In the genomic region with DNA sequence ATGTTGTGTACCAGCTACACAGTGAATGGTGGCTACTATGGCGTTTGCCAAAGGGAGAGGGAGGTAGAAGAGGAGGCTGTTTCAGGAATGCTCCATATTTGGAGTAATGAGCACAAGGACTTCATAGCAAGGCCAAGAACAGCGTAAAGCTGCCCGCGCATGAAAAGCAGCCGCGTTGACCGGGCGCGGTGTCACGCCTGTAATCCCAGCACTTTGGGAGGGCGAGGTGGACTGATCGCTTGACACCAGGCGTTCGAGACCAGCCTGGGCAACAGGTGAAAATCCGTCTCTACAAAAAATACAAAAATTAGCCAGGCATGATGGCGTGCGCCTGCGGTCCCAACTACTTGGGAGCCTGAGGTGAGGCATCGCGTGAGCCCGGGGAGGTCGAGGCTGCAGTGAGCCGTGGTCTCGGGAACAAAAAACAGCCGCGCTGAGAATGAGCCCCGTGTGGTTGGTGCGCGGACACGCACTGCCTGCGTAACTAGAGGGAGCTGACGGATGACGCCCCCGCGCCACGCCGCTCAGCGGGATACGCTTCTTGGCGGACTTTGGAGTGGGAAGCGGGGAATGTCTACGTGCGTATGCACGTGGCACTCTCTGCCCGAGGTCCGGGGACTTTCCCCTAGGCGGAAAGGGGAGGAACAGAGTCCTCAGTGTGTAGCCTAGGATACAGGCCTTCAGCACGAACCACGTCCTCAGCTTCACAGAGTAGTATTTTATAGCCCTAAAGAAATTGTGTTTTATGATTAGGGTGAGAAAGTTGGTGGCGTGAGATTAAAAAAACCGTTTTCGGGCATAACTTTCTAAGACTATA, we compare ENCODE assay signal across 8 cellular contexts. TPM values are rescaled to one million over a fixed set of nuclear protein-coding genes. Genes with fewer than 3 reads are reported as not detected.
DNase-seq lines count a peak whose midpoint lies in the region; ATAC-seq, FAIRE-seq and TF ChIP-seq lines count a peak whose summit lies in the region.

A gene (minus strand): TSS at position 693 of the 817 bp plus-strand sequence.

- H3K4me3 ChIP-seq in OCI-LY3 (ENCODE audit: low read length) (peak within 1 kb of the TSS; percentile 83), endothelial cell of umbilical vein (replicated peaks in 1 of 3; ENCODE audit: insufficient read depth in 1 of 3, low read depth in 1 of 3, low read length in 3 of 3) (peak within 1 kb of the TSS; percentile 84 to 87 (median 86))

- in situ Hi-C loops in Caki2 (cut with HindIII; ENCODE audit: low pct_unique_long_range_greater_than_20kb, low sequenced_read_pairs) = no loop called here

- BruUV-seq in endothelial cell of umbilical vein (replicated peaks; lab: Mats Ljungman, UMichigan) = no TSS peak

- POLR2A ChIA-PET in endothelial cell of umbilical vein (lab: Charles Lee) = interaction anchor here (1.6 kb wide), 1 partner anchor 30 kb away, joined by 4 read pairs; no protein-coding TSS in a partner anchor

- H3K36me3 ChIP-seq in OCI-LY3 (replicated peaks; ENCODE audit: low read depth, low read length) (peaks cover 21% of the 10 kb centered on the region), endothelial cell of umbilical vein (ENCODE audit: control insufficient read depth in 2 of 2, extremely low read depth in 1 of 2, insufficient read depth in 2 of 2, low read length in 2 of 2) (peaks cover 0 to 8% of the 10 kb centered on the region in 2 experiments)

- DNase-seq in Caki2 (ENCODE audit: low read depth) = peak; percentile 96
- peak; percentile 95 for DNase-seq in HuH-7 (ENCODE audit: low spot score)
- DNase-seq in activated T-cell treated with anti-CD3 and anti-CD28 coated beads for 1 hour (ENCODE audit: low read depth) = peak; percentile 67
- DNase-seq in endothelial cell of umbilical vein (ENCODE audit: low read depth, low spot score) = peak; percentile 99
- DNase-seq in midbrain (lab: John Stamatoyannopoulos, UW) = peak; percentile 95
- peak; percentile 68 to 77 for DNase-seq in stimulated activated CD8-positive, alpha-beta memory T cell treated with anti-CD3 and anti-CD28 coated beads, Interleukin-2, amount 100 ng/mL, for 1 hour (ENCODE audit: low read depth in 2 of 2)

- H4K20me1 ChIP-seq in OCI-LY3 (ENCODE audit: insufficient read depth, low read length) = no peaks in the 10 kb centered on the region
- H4K20me1 ChIP-seq in endothelial cell of umbilical vein (replicated peaks; ENCODE audit: control insufficient read depth, extremely low read depth, insufficient read depth, low read length) = no peaks in the 10 kb centered on the region

- FAIRE-seq in endothelial cell of umbilical vein (lab: Jason Lieb, UNC) = peak; percentile 87

- H3K79me2 ChIP-seq in OCI-LY3 (ENCODE audit: low read length) (peaks cover 10% of the 10 kb centered on the region), endothelial cell of umbilical vein (ENCODE audit: control insufficient read depth, insufficient read depth, low read length) (peaks cover 4% of the 10 kb centered on the region)

- H3K9me3 ChIP-seq in OCI-LY3 (ENCODE audit: insufficient read depth, low read length) (no peaks in the 10 kb centered on the region), endothelial cell of umbilical vein (replicated peaks; ENCODE audit: control insufficient read depth, insufficient read depth, low read length) (no peaks in the 10 kb centered on the region)

- H3K27ac ChIP-seq in OCI-LY3 (ENCODE audit: low read length) (peak within 1 kb of the TSS; percentile 77), endothelial cell of umbilical vein (ENCODE audit: insufficient read depth, low read depth, low read length) (peak within 1 kb of the TSS; percentile 94)

- no peaks in the 10 kb centered on the region for H3K9me1 ChIP-seq in endothelial cell of umbilical vein (replicated peaks; ENCODE audit: control insufficient read depth, extremely low read depth, insufficient read depth, low read length)

- ATAC-seq in GM21515 (IDR thresholded peaks at IDR 0.05; ENCODE audit: unreplicated experiment) = peak; percentile 80

- peaks cover 15% of the 10 kb centered on the region for H3K4me1 ChIP-seq in OCI-LY3 (ENCODE audit: low read length)
- H3K4me1 ChIP-seq in endothelial cell of umbilical vein (ENCODE audit: control insufficient read depth, extremely low read depth, insufficient read depth, low read length) = peaks cover 9% of the 10 kb centered on the region

- H3K27me3 ChIP-seq in OCI-LY3 (ENCODE audit: low read depth, low read length) (no peaks in the 10 kb centered on the region), endothelial cell of umbilical vein (ENCODE audit: control insufficient read depth in 2 of 2, insufficient read depth in 2 of 2, low read length in 2 of 2) (no peaks in the 10 kb centered on the region)

- CTCF ChIA-PET in endothelial cell of umbilical vein (lab: Charles Lee) = interaction anchor here (0.6 to 10.0 kb wide), 12 partner anchors 9 to 178 kb away, joined by 3 to 227 read pairs (median 4); a partner anchor contains a TSS

- intact Hi-C loops in endothelial cell of umbilical vein (cut with micrococcal nuclease) = loop anchor here (1.0 to 5.0 kb wide), 7 partner anchors 32 to 250 kb away; a partner anchor contains a TSS

- H2AFZ ChIP-seq in OCI-LY3 (ENCODE audit: low read depth, low read length) (peak within 1 kb of the TSS; percentile 64; the same call in 1 of the 2 replicates), endothelial cell of umbilical vein (ENCODE audit: low read depth, low read length) (peak within 1 kb of the TSS; percentile 84)

- no peak for TF ChIP-seq POLR2A in endothelial cell of umbilical vein (IDR thresholded peaks at IDR 0.05; ENCODE audit: low read depth, low read length)

- H3K9ac ChIP-seq in OCI-LY3 (ENCODE audit: low read length) = peak within 1 kb of the TSS; percentile 90
- peak within 1 kb of the TSS; percentile 86 for H3K9ac ChIP-seq in endothelial cell of umbilical vein (replicated peaks; ENCODE audit: extremely low read depth, insufficient read depth, low read length)

- dilution Hi-C loops in endothelial cell of umbilical vein (cut with MboI; ENCODE audit: extremely low pct_ligation_motif_present, low sequenced_read_pairs) = no loop called here

- TF ChIP-seq CTCF in OCI-LY3 (IDR thresholded peaks at IDR 0.05; ENCODE audit: low read depth, low read length) = peak; percentile 14; the same call in 1 of the 2 replicates
- TF ChIP-seq CTCF in endothelial cell of umbilical vein (IDR thresholded peaks at IDR 0.05; ENCODE audit: extremely low read depth in 1 of 2, insufficient read depth in 1 of 2, low read depth in 1 of 2, low read length in 2 of 2) = peak in 1 of 2 donors; percentile 37

- peak within 1 kb of the TSS; percentile 98 for H3K4me2 ChIP-seq in OCI-LY3 (ENCODE audit: low read length)
- peak within 1 kb of the TSS; percentile 93 for H3K4me2 ChIP-seq in endothelial cell of umbilical vein (ENCODE audit: insufficient read depth, low read length)

TF ChIP-seq in endothelial cell of umbilical vein, 7 proteins besides CTCF, POLR2A, EP300 and RAD21:
- peak; percentile 38 for TF ChIP-seq GATA2 (IDR thresholded peaks at IDR 0.05; ENCODE audit: insufficient read depth, insufficient read length, low read depth, low read length)
- peak; percentile 96 for TF ChIP-seq MYC (IDR thresholded peaks at IDR 0.05; ENCODE audit: low read depth, low read length)
- TF ChIP-seq, protein P1, sequence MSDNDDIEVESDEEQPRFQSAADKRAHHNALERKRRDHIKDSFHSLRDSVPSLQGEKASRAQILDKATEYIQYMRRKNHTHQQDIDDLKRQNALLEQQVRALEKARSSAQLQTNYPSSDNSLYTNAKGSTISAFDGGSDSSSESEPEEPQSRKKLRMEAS (IDR thresholded peaks at IDR 0.05; ENCODE audit: insufficient read depth, insufficient read length) = peak; percentile 99
- peak; percentile 63 for TF ChIP-seq POLR2AphosphoS5 (IDR thresholded peaks at IDR 0.05; ENCODE audit: insufficient read depth, low read depth, low read length)
- no peak for TF ChIP-seq JUN (IDR thresholded peaks at IDR 0.05; ENCODE audit: borderline replicate concordance, insufficient read depth, insufficient read length, low read depth)
- TF ChIP-seq EZH2 (IDR thresholded peaks at IDR 0.05; ENCODE audit: borderline replicate concordance, low read depth, low read length, severe bottlenecking) = no peak
- peak; percentile 33 for TF ChIP-seq FOS (IDR thresholded peaks at IDR 0.05; ENCODE audit: borderline replicate concordance, insufficient read depth, low read length)

RNA-seq across cellular contexts. Expression of the gene that starts here (rescaled TPM):
- 4,579 and 6,436 TPM in 2 replicates for total RNA-seq in Caki2 (2014; rRNA removed; shearing (Covaris generic); ENCODE audit: low replicate concordance)
- total RNA-seq in endothelial cell of umbilical vein = 19,118 and 22,385 TPM in 2 replicates
- 359 TPM in 1 of 2 replicates, not detected in the other for polyA plus RNA-seq in endothelial cell of umbilical vein
- 152 and 264 TPM in 2 replicates for polyA plus RNA-seq in endothelial cell of umbilical vein (2011; cell fraction: cytosol; rRNA removed)
- polyA plus RNA-seq in endothelial cell of umbilical vein (2011; cell fraction: nucleus; rRNA removed) = 1,888 and 3,095 TPM in 2 replicates
- polyA plus RNA-seq in endothelial cell of umbilical vein (2012) = 57.2 and 135 TPM in 2 replicates
- polyA minus RNA-seq in endothelial cell of umbilical vein = 10,166 and 11,461 TPM in 2 replicates
- polyA minus RNA-seq in endothelial cell of umbilical vein (2011; cell fraction: cytosol; rRNA and poly(A)+ RNA removed) = 76,809 TPM
- 37,020 and 87,219 TPM in 2 replicates for polyA minus RNA-seq in endothelial cell of umbilical vein (2011; cell fraction: nucleus; rRNA and poly(A)+ RNA removed)

Comparison
In these comparisons a context has a peak if more than half of its experiments do, and no peak if none do; other contexts are left out.
1. Peak in every context shown above with its lines: DNase-seq, ATAC-seq, H3K4me3 ChIP-seq and H3K27ac ChIP-seq.